ENCODE assay signal across 7 cellular contexts in genomic region chr11:62730076-62730475, GRCh38. TPM values are rescaled to one million over a fixed set of nuclear protein-coding genes. Genes with fewer than 3 reads are reported as not detected.
DNase-seq lines count a peak whose midpoint lies in the region; ATAC-seq and TF ChIP-seq lines count a peak whose summit lies in the region.
"Not testable (repeated sequence)": the region's sequence is repeated elsewhere in the genome, so short reads cannot be mapped to it uniquely, and the experiment has no call there.
"Had no signal": no experiment of that assay in that cellular context is flagged by ENCODE, and none has a peak within 500 bp of the region (broad histone marks: within the 10 kb centered on the region; RNA-seq: fewer than 3 reads in every experiment).

No MANE protein-coding gene starts in this region.

- peaks cover 76% of the 10 kb centered on the region for H3K79me2 ChIP-seq in DND-41 (ENCODE audit: insufficient read depth, low read length)

- peaks cover 30% of the 10 kb centered on the region for H3K4me1 ChIP-seq in DND-41 (ENCODE audit: insufficient read depth, low read length)
- H3K4me1 ChIP-seq in Panc1 (ENCODE audit: control insufficient read depth, insufficient read depth, low read length); esophagus (ENCODE audit: control insufficient read depth in 2 of 2, insufficient read depth in 2 of 2, low read length in 1 of 2): not testable (repeated sequence)
- H3K4me1 ChIP-seq in naive thymus-derived CD4-positive, alpha-beta T cell (ENCODE audit: control insufficient read depth in 2 of 2, insufficient read depth in 2 of 2, low read length in 2 of 2): peaks cover 21 to 37% of the 10 kb centered on the region in 2 donors

- peak overlapping the region; percentile 53; the same call in 1 of the 2 replicates for H3K27ac ChIP-seq in DND-41 (ENCODE audit: low read length)
- H3K27ac ChIP-seq in Panc1 (ENCODE audit: low read length): peak overlapping the region; percentile 46
- peak overlapping the region; percentile 7 to 52 for H3K27ac ChIP-seq in esophagus (ENCODE audit: low read depth in 2 of 2, low read length in 1 of 2)
- not testable (repeated sequence) for H3K27ac ChIP-seq in naive thymus-derived CD4-positive, alpha-beta T cell (ENCODE audit: low read depth, low read length)

- H3K9ac ChIP-seq in DND-41 (ENCODE audit: low read depth, low read length): peak overlapping the region; percentile 94

- not testable (repeated sequence) for ATAC-seq in DND-41 (ENCODE audit: insufficient read depth, low read depth); Panc1; naive thymus-derived CD4-positive, alpha-beta T cell

- not testable (repeated sequence) for H3K27me3 ChIP-seq in DND-41 (ENCODE audit: insufficient read depth, low read length, poor library complexity); Panc1 (ENCODE audit: control insufficient read depth, insufficient read depth, low read length); esophagus (ENCODE audit: control insufficient read depth in 1 of 2, insufficient read depth in 2 of 2, low read length in 2 of 2); naive thymus-derived CD4-positive, alpha-beta T cell (ENCODE audit: control insufficient read depth in 2 of 2, insufficient read depth in 2 of 2, low read length in 2 of 2)

- intact Hi-C loops in Panc1 (cut with micrococcal nuclease; ENCODE audit: unreplicated experiment); naive thymus-derived CD4-positive, alpha-beta T cell (cut with micrococcal nuclease): not testable (repeated sequence)

- not testable (repeated sequence) for TF ChIP-seq CTCF in DND-41 (IDR thresholded peaks at IDR 0.05; ENCODE audit: borderline replicate concordance, extremely low read depth, low read length, poor library complexity, severe bottlenecking); Panc1 (IDR thresholded peaks at IDR 0.05)

- H3K4me3 ChIP-seq in DND-41 (ENCODE audit: low read depth in 1 of 2, low read length in 2 of 2) (peak overlapping the region; percentile 13 to 74; a peak in 3 of 4 replicates), Panc1 (ENCODE audit: low read depth in 2 of 2, low read length in 2 of 2) (peak overlapping the region; percentile 68 to 100), esophagus (ENCODE audit: low read depth in 1 of 2, low read length in 2 of 2) (peak overlapping the region in 1 of 2 donors; percentile 88)
- peak overlapping the region; percentile 11 for H3K4me3 ChIP-seq in naive thymus-derived CD4-positive, alpha-beta T cell (ENCODE audit: low read length)

- H3K9me3 ChIP-seq in DND-41 (ENCODE audit: insufficient read depth, low read length, severe bottlenecking); Panc1 (ENCODE audit: control insufficient read depth, insufficient read depth, low read depth, low read length); esophagus (ENCODE audit: control insufficient read depth in 2 of 2, insufficient read depth in 1 of 2, low read depth in 1 of 2, low read length in 1 of 2); naive thymus-derived CD4-positive, alpha-beta T cell (ENCODE audit: control insufficient read depth in 2 of 3, low read length in 3 of 3): not testable (repeated sequence)

- POLR2A ChIA-PET in Panc1 (lab: Charles Lee): interaction anchor here (0.6 kb wide), 1 partner anchor 22 kb away, joined by 3 read pairs; no protein-coding TSS in a partner anchor
- POLR2A ChIA-PET in naive thymus-derived CD4-positive, alpha-beta T cell (lab: Charles Lee): interaction anchor here (0.9 to 17.5 kb wide), 13 partner anchors 10 to 133 kb away, joined by 3 to 347 read pairs (median 41); partner anchors contain the start of genes BSCL2, C11orf98, CSKMT and GNG3

- CTCF ChIA-PET in Panc1 (lab: Charles Lee): interaction anchor here (0.7 kb wide), 1 partner anchor 59 kb away, joined by 11 read pairs; no protein-coding TSS in a partner anchor
- CTCF ChIA-PET in naive thymus-derived CD4-positive, alpha-beta T cell (lab: Charles Lee): interaction anchor here (0.6 to 3.3 kb wide), 3 partner anchors 17 to 305 kb away, joined by 3 to 17 read pairs (median 3); partner anchors contain the start of gene TMEM179B

- H3K36me3 ChIP-seq in DND-41 (ENCODE audit: insufficient read depth, low read length) (peaks cover 51% of the 10 kb centered on the region), Panc1 (ENCODE audit: control insufficient read depth, insufficient read depth, low read length) (peaks cover 12% of the 10 kb centered on the region)
- not testable (repeated sequence) for H3K36me3 ChIP-seq in esophagus (ENCODE audit: control insufficient read depth in 2 of 2, insufficient read depth in 2 of 2, low read length in 1 of 2)
- peaks cover 4 to 29% (median 5%) of the 10 kb centered on the region in 3 experiments for H3K36me3 ChIP-seq in naive thymus-derived CD4-positive, alpha-beta T cell (ENCODE audit: control insufficient read depth in 2 of 3, insufficient read depth in 3 of 3, low read length in 3 of 3)

- H3K4me1 Mint-ChIP-seq in activated naive CD8-positive, alpha-beta T cell (ENCODE audit: low read depth): peaks cover 33% of the 10 kb centered on the region
- H3K4me1 Mint-ChIP-seq in naive thymus-derived CD4-positive, alpha-beta T cell: peaks cover 7 to 44% (median 38%) of the 10 kb centered on the region in 7 donors
- H3K4me1 Mint-ChIP-seq in stimulated activated naive CD8-positive, alpha-beta T cell treated with anti-CD3 and anti-CD28 coated beads, Interleukin-15, Interleukin-2, amounts not matched to agents 100 ng/mL and 50 ng/mL, for 24 hours (ENCODE audit: low read depth): peaks cover 46% of the 10 kb centered on the region

- H3K27ac Mint-ChIP-seq in activated naive CD8-positive, alpha-beta T cell: peak overlapping the region; percentile 22
- H3K27ac Mint-ChIP-seq in naive thymus-derived CD4-positive, alpha-beta T cell: peak overlapping the region in 7 of 9 donors; percentile 22 to 97 (median 42)
- H3K27ac Mint-ChIP-seq in stimulated activated naive CD8-positive, alpha-beta T cell treated with anti-CD3 and anti-CD28 coated beads, Interleukin-15, Interleukin-2, amounts not matched to agents 100 ng/mL and 50 ng/mL, for 24 hours: not testable (repeated sequence)

- BruUV-seq in Panc1 (replicated peaks; lab: Mats Ljungman, UMichigan): not testable (repeated sequence)

- peak overlapping the region; percentile 65 for H3K4me2 ChIP-seq in DND-41 (ENCODE audit: insufficient read depth, low read length)

- not testable (repeated sequence) for H3K9me3 Mint-ChIP-seq in activated naive CD8-positive, alpha-beta T cell (ENCODE audit: low read depth); naive thymus-derived CD4-positive, alpha-beta T cell; stimulated activated naive CD8-positive, alpha-beta T cell treated with anti-CD3 and anti-CD28 coated beads, Interleukin-15, Interleukin-2, amounts not matched to agents 100 ng/mL and 50 ng/mL, for 24 hours

- in situ Hi-C loops in Panc1 (cut with HindIII; ENCODE audit: low pct_unique_long_range_greater_than_20kb, low sequenced_read_pairs): not testable (repeated sequence)

- not testable (repeated sequence) for H3K27me3 Mint-ChIP-seq in activated naive CD8-positive, alpha-beta T cell; naive thymus-derived CD4-positive, alpha-beta T cell; stimulated activated naive CD8-positive, alpha-beta T cell treated with anti-CD3 and anti-CD28 coated beads, Interleukin-15, Interleukin-2, amounts not matched to agents 100 ng/mL and 50 ng/mL, for 24 hours

- peaks cover 12% of the 10 kb centered on the region for H3K36me3 Mint-ChIP-seq in activated naive CD8-positive, alpha-beta T cell
- peaks cover 3 to 26% (median 15%) of the 10 kb centered on the region in 5 donors for H3K36me3 Mint-ChIP-seq in naive thymus-derived CD4-positive, alpha-beta T cell
- H3K36me3 Mint-ChIP-seq in stimulated activated naive CD8-positive, alpha-beta T cell treated with anti-CD3 and anti-CD28 coated beads, Interleukin-15, Interleukin-2, amounts not matched to agents 100 ng/mL and 50 ng/mL, for 24 hours (ENCODE audit: low read depth): peaks cover 30% of the 10 kb centered on the region

- WGBS in esophagus, 2 donors: 50 to 74% methylated on average over 14 of the region's 14 CpGs

- H3K4me3 Mint-ChIP-seq in activated naive CD8-positive, alpha-beta T cell: peak overlapping the region; percentile 76
- H3K4me3 Mint-ChIP-seq in naive thymus-derived CD4-positive, alpha-beta T cell: peak overlapping the region; percentile 75 to 99 (median 96)
- H3K4me3 Mint-ChIP-seq in stimulated activated naive CD8-positive, alpha-beta T cell treated with anti-CD3 and anti-CD28 coated beads, Interleukin-15, Interleukin-2, amounts not matched to agents 100 ng/mL and 50 ng/mL, for 24 hours: peak overlapping the region; percentile 95

- DNase-seq in DND-41; Panc1 (ENCODE audit: low read depth, low spot score); naive thymus-derived CD4-positive, alpha-beta T cell: not testable (repeated sequence)

- H4K20me1 ChIP-seq in DND-41 (ENCODE audit: insufficient read depth, low read length): peaks cover 19% of the 10 kb centered on the region

- not testable (repeated sequence) for H2AFZ ChIP-seq in DND-41 (ENCODE audit: low read depth, low read length)

RNA-seq across cellular contexts. Expression of gene TTC9C, which starts 1.8 kb away (rescaled TPM):
- total RNA-seq in Panc1 (2021; ENCODE audit: unreplicated experiment): 39.4 TPM
- polyA plus RNA-seq in Panc1 (2012; ENCODE audit: insufficient read length): 28.9 TPM
- polyA plus RNA-seq in esophagus: 10 to 100 TPM; 13.3 to 31.1 TPM
- 10 to 100 TPM; 13.1 to 53.0 (median 47.1) TPM for total RNA-seq in naive thymus-derived CD4-positive, alpha-beta T cell
- 10 to 100 TPM; 12.0 to 29.3 TPM for polyA plus RNA-seq in naive thymus-derived CD4-positive, alpha-beta T cell

RNA-seq across cellular contexts. Expression of gene HNRNPUL2, which starts 2.8 kb away (rescaled TPM):
- 47.3 TPM for total RNA-seq in Panc1 (2021; ENCODE audit: unreplicated experiment)
- polyA plus RNA-seq in Panc1 (2012; ENCODE audit: insufficient read length): 51.0 TPM
- 10 to 100 TPM; 27.5 to 27.9 TPM for polyA plus RNA-seq in esophagus
- 10 to 100 TPM; 43.4 to 77.5 (median 65.3) TPM for total RNA-seq in naive thymus-derived CD4-positive, alpha-beta T cell
- polyA plus RNA-seq in naive thymus-derived CD4-positive, alpha-beta T cell: 1 to 10 TPM; 1.9 TPM

RNA-seq across cellular contexts. Expression of gene GNG3, which starts 22.6 kb away (rescaled TPM):
- total RNA-seq in Panc1 (2021; ENCODE audit: unreplicated experiment): not detected
- polyA plus RNA-seq in Panc1 (2012; ENCODE audit: insufficient read length): 0.93 TPM
- polyA plus RNA-seq in esophagus: under 1 TPM; 0.04 to 0.24 TPM
- not detected for total RNA-seq in naive thymus-derived CD4-positive, alpha-beta T cell
- polyA plus RNA-seq in naive thymus-derived CD4-positive, alpha-beta T cell: not detected
- total RNA-seq: right atrium auricular region had no signal

RNA-seq across cellular contexts. Expression of gene BSCL2, which starts 22.9 kb away (rescaled TPM):
- total RNA-seq in Panc1 (2021; ENCODE audit: unreplicated experiment): 82.1 TPM
- polyA plus RNA-seq in Panc1 (2012; ENCODE audit: insufficient read length): 132 TPM
- polyA plus RNA-seq in esophagus: 10 to 100 TPM; 33.9 to 58.9 TPM
- 10 to 100 TPM; 28.4 to 53.9 (median 39.0) TPM for total RNA-seq in naive thymus-derived CD4-positive, alpha-beta T cell
- polyA plus RNA-seq in naive thymus-derived CD4-positive, alpha-beta T cell: 10 to 100 TPM; 57.9 to 63.5 TPM

RNA-seq across cellular contexts. Expression of gene ZBTB3, which starts 23.9 kb away (rescaled TPM):
- total RNA-seq in Panc1 (2021; ENCODE audit: unreplicated experiment): 12.9 TPM
- 3.5 TPM for polyA plus RNA-seq in Panc1 (2012; ENCODE audit: insufficient read length)
- 1 to 10 TPM; 1.9 to 4.0 TPM for polyA plus RNA-seq in esophagus
- 10 to 100 TPM in 3 of 5 experiments, 1 to 10 TPM in 2; 6.4 to 24.1 (median 19.0) TPM for total RNA-seq in naive thymus-derived CD4-positive, alpha-beta T cell
- polyA plus RNA-seq in naive thymus-derived CD4-positive, alpha-beta T cell: 1 to 10 TPM; 4.1 to 7.7 TPM
